In genomic region chr1:26375081-26375480, GRCh38 we compare ENCODE assay signal across 20 cellular contexts. TPM values are rescaled to one million over a fixed set of nuclear protein-coding genes. Genes with fewer than 3 reads are reported as not detected.
DNase-seq lines count a peak whose midpoint lies in the region; ATAC-seq and TF ChIP-seq lines count a peak whose summit lies in the region.
"Had no signal": no experiment of that assay in that cellular context is flagged by ENCODE, and none has a peak within 500 bp of the region (broad histone marks: within the 10 kb centered on the region; RNA-seq: fewer than 3 reads in every experiment).

No MANE protein-coding gene starts in this region.

- TF ChIP-seq EP300 in suprapubic skin (IDR thresholded peaks at IDR 0.05): no peak

- H3K27ac ChIP-seq in ACC112 (ENCODE audit: low read depth, low read length) (no peak overlapping the region), suprapubic skin (no peak overlapping the region), coronary artery (no peak overlapping the region)
- H3K27ac ChIP-seq: gastroesophageal sphincter, lower lobe of right lung had no signal

- TF ChIP-seq CTCF in suprapubic skin (IDR thresholded peaks at IDR 0.05) (no peak), coronary artery (IDR thresholded peaks at IDR 0.05) (no peak)

- H3K4me1 ChIP-seq in ACC112 (ENCODE audit: control insufficient read depth, insufficient read depth, low read length, unreplicated experiment) (peaks cover 31% of the 10 kb centered on the region), suprapubic skin (peaks cover 24% of the 10 kb centered on the region)

- H3K36me3 Mint-ChIP-seq in T-helper 2 cell treated with Interferon-gamma antibody and Interleukin-4, amounts not matched to agents 5 μg/mL and 100 μg/mL, for 36 hours (ENCODE audit: low read depth): peaks cover 12% of the 10 kb centered on the region
- H3K36me3 Mint-ChIP-seq in effector memory CD8-positive, alpha-beta T cell (ENCODE audit: insufficient read depth): peaks cover 8% of the 10 kb centered on the region

- no peaks in the 10 kb centered on the region for H3K9me3 ChIP-seq in suprapubic skin
- H3K9me3 ChIP-seq: gastroesophageal sphincter, lower lobe of right lung had no signal

- DNase-seq in EH (ENCODE audit: low read depth) (peak; percentile 61), suprapubic skin (ENCODE audit: low spot score in 2 of 2) (no peak), coronary artery (ENCODE audit: low spot score) (no peak), dedifferentiated amniotic fluid mesenchymal stem cell (ENCODE audit: extremely low spot score) (no peak), NCI-H146 treated with DMSO at 0.1 percent for 48 hours (lab: John Stamatoyannopoulos, UW; ENCODE audit: unreplicated experiment) (no peak)
- DNase-seq in T-helper 2 cell treated with Interferon-gamma antibody and Interleukin-4, amounts not matched to agents 5 μg/mL and 100 μg/mL, for 36 hours (ENCODE audit: low spot score): no peak
- no peak for DNase-seq in effector memory CD8-positive, alpha-beta T cell
- DNase-seq: DMS53; H9; KBM-7; lower lobe of right lung; NCI-H1436 treated with DMSO at 0.1 percent for 48 hours; NCI-H510A; right cardiac atrium; stimulated activated CD4-positive, alpha-beta T cell treated with anti-CD3 and anti-CD28 coated beads, Interleukin-4, amount 100 ng/mL, for 1 hour had no signal

- ATAC-seq in effector memory CD8-positive, alpha-beta T cell (replicated peaks): no peak
- ATAC-seq: gastroesophageal sphincter, lower lobe of right lung, right cardiac atrium had no signal

- 75% methylated on average over 6 of the region's 6 CpGs for WGBS in suprapubic skin

- no peak for TF ChIP-seq POLR2A in suprapubic skin (IDR thresholded peaks at IDR 0.05)

- H3K79me2 ChIP-seq in ACC112 (ENCODE audit: control insufficient read depth, insufficient read depth, low read length, unreplicated experiment): no peaks in the 10 kb centered on the region

- no peaks in the 10 kb centered on the region for H3K36me3 ChIP-seq in ACC112 (ENCODE audit: insufficient read depth, low read length)
- H3K36me3 ChIP-seq in suprapubic skin: no peaks in the 10 kb centered on the region
- H3K36me3 ChIP-seq: gastroesophageal sphincter, lower lobe of right lung had no signal

- H3K4me1 Mint-ChIP-seq in T-helper 2 cell treated with Interferon-gamma antibody and Interleukin-4, amounts not matched to agents 5 μg/mL and 100 μg/mL, for 36 hours (ENCODE audit: low read depth): peaks cover 78% of the 10 kb centered on the region
- H3K4me1 Mint-ChIP-seq in effector memory CD8-positive, alpha-beta T cell (ENCODE audit: low read depth in 2 of 2): peaks cover 78 to 85% of the 10 kb centered on the region in 2 donors

- no peaks in the 10 kb centered on the region for H3K27me3 Mint-ChIP-seq in T-helper 2 cell treated with Interferon-gamma antibody and Interleukin-4, amounts not matched to agents 5 μg/mL and 100 μg/mL, for 36 hours (ENCODE audit: low read depth)
- H3K27me3 Mint-ChIP-seq in effector memory CD8-positive, alpha-beta T cell: no peaks in the 10 kb centered on the region

- peak overlapping the region; percentile 94 for H3K27ac Mint-ChIP-seq in T-helper 2 cell treated with Interferon-gamma antibody and Interleukin-4, amounts not matched to agents 5 μg/mL and 100 μg/mL, for 36 hours
- H3K27ac Mint-ChIP-seq in effector memory CD8-positive, alpha-beta T cell: peak overlapping the region in 1 of 2 donors; percentile 41
- H3K27ac Mint-ChIP-seq: H9 had no signal

- H3K27me3 ChIP-seq in ACC112 (ENCODE audit: insufficient read depth, low read length) (no peaks in the 10 kb centered on the region), suprapubic skin (peaks cover 2% of the 10 kb centered on the region)

- peaks cover 12% of the 10 kb centered on the region for H3K9me3 Mint-ChIP-seq in T-helper 2 cell treated with Interferon-gamma antibody and Interleukin-4, amounts not matched to agents 5 μg/mL and 100 μg/mL, for 36 hours
- H3K9me3 Mint-ChIP-seq in effector memory CD8-positive, alpha-beta T cell: no peaks in the 10 kb centered on the region

- H3K4me3 ChIP-seq in ACC112 (ENCODE audit: low read depth, low read length): no peak overlapping the region
- no peak overlapping the region for H3K4me3 ChIP-seq in suprapubic skin
- no peak overlapping the region for H3K4me3 ChIP-seq in coronary artery
- H3K4me3 ChIP-seq: gastroesophageal sphincter, lower lobe of right lung had no signal

- peak overlapping the region; percentile 71 for H3K4me3 Mint-ChIP-seq in T-helper 2 cell treated with Interferon-gamma antibody and Interleukin-4, amounts not matched to agents 5 μg/mL and 100 μg/mL, for 36 hours
- H3K4me3 Mint-ChIP-seq in effector memory CD8-positive, alpha-beta T cell: peak overlapping the region; percentile 76 to 84
- H3K4me3 Mint-ChIP-seq: H9, neural crest cell had no signal

- peak overlapping the region; percentile 60 for H2AFZ ChIP-seq in ACC112 (ENCODE audit: low read length, unreplicated experiment)

RNA-seq across cellular contexts. Expression of gene ZNF683, which starts 2.5 kb away (rescaled TPM):
- not detected for total RNA-seq in suprapubic skin
- total RNA-seq: H9, neural crest cell, SK-MEL-5 had no signal

RNA-seq across cellular contexts. Expression of gene CRYBG2, which starts 21.2 kb away (rescaled TPM):
- 10 to 100 TPM; 47.8 to 96.9 (median 62.8) TPM for total RNA-seq in suprapubic skin
- total RNA-seq: right cardiac atrium, SK-MEL-5 had no signal

RNA-seq across cellular contexts. Expression of gene LIN28A, which starts 35.5 kb away (rescaled TPM):
- not detected for total RNA-seq in suprapubic skin
- total RNA-seq: gastroesophageal sphincter, lower lobe of right lung, right cardiac atrium, SK-MEL-5, ureter had no signal

RNA-seq across cellular contexts. Expression of gene DHDDS, which starts 57.0 kb away (rescaled TPM):
- total RNA-seq in suprapubic skin: 10 to 100 TPM; 35.6 to 55.8 (median 45.3) TPM

RNA-seq across cellular contexts. Expression of gene CD52, which starts 57.3 kb away (rescaled TPM):
- 10 to 100 TPM in 1 of 4 donors, 1 to 10 TPM in 3; 2.3 to 11.4 (median 9.9) TPM for total RNA-seq in suprapubic skin
- total RNA-seq: neural crest cell, SK-MEL-5 had no signal
